ENCODE assay signal across 2 cellular contexts in the genomic region with DNA sequence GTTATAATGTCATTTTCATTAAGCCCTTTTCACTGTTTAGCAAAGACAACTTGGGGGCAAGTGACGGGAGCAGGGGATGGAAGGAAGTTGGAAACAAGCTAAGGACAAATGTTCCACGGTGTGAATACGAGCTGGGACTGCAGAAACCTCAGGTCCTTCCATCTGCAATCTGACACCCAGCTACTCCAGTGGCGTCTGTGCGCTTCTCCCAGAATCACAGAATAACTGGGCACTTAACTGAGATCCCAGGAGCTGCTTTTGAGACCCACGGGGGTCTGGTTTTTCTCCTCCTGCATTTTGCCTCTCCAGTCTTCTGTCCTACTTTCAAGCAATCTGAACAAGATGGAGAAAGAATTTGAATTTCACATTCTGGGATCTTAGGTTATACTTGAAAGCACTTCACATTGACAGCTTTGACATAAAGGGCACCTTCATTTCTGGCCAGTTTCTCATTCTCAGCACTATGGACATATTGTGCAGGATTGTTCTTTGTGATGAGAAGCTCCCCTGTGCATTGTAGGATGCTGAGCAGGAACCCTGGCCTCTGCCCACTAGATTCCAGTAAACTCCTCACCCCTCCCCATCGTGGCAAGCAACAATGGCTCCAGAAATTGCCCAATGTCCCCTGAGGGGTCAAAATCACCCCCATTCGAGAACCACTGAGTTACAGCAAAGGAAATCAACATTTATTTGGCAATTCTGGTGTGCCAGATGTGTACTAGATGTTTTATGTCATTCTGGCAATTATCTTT.
TF ChIP-seq lines count a peak whose summit lies in the region.

No MANE protein-coding gene starts in this region.

TF ChIP-seq in A549, 52 proteins besides CTCF, POLR2A, EP300 and RAD21 (continued from another document):
- TF ChIP-seq, protein P1, sequence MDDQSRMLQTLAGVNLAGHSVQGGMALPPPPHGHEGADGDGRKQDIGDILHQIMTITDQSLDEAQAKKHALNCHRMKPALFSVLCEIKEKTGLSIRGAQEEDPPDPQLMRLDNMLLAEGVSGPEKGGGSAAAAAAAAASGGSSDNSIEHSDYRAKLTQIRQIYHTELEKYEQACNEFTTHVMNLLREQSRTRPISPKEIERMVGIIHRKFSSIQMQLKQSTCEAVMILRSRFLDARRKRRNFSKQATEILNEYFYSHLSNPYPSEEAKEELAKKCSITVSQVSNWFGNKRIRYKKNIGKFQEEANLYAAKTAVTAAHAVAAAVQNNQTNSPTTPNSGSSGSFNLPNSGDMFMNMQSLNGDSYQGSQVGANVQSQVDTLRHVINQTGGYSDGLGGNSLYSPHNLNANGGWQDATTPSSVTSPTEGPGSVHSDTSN (IDR thresholded peaks at IDR 0.05): no peak
- TF ChIP-seq ZSCAN20 (CRISPR knock-in tag; IDR thresholded peaks at IDR 0.05) (no peak), KDM1A (IDR thresholded peaks at IDR 0.05; ENCODE audit: low read depth) (no peak), KDM5A (IDR thresholded peaks at IDR 0.05) (no peak)

TF ChIP-seq in WTC11, 78 proteins besides CTCF, POLR2A, EP300 and RAD21 (continued from another document):
- TF ChIP-seq, protein P2, sequence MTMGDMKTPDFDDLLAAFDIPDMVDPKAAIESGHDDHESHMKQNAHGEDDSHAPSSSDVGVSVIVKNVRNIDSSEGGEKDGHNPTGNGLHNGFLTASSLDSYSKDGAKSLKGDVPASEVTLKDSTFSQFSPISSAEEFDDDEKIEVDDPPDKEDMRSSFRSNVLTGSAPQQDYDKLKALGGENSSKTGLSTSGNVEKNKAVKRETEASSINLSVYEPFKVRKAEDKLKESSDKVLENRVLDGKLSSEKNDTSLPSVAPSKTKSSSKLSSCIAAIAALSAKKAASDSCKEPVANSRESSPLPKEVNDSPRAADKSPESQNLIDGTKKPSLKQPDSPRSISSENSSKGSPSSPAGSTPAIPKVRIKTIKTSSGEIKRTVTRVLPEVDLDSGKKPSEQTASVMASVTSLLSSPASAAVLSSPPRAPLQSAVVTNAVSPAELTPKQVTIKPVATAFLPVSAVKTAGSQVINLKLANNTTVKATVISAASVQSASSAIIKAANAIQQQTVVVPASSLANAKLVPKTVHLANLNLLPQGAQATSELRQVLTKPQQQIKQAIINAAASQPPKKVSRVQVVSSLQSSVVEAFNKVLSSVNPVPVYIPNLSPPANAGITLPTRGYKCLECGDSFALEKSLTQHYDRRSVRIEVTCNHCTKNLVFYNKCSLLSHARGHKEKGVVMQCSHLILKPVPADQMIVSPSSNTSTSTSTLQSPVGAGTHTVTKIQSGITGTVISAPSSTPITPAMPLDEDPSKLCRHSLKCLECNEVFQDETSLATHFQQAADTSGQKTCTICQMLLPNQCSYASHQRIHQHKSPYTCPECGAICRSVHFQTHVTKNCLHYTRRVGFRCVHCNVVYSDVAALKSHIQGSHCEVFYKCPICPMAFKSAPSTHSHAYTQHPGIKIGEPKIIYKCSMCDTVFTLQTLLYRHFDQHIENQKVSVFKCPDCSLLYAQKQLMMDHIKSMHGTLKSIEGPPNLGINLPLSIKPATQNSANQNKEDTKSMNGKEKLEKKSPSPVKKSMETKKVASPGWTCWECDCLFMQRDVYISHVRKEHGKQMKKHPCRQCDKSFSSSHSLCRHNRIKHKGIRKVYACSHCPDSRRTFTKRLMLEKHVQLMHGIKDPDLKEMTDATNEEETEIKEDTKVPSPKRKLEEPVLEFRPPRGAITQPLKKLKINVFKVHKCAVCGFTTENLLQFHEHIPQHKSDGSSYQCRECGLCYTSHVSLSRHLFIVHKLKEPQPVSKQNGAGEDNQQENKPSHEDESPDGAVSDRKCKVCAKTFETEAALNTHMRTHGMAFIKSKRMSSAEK (CRISPR knock-in tag; IDR thresholded peaks at IDR 0.05; ENCODE audit: borderline replicate concordance): no peak
- TF ChIP-seq IRF2 (CRISPR knock-in tag; IDR thresholded peaks at IDR 0.05; ENCODE audit: borderline replicate concordance, low read depth) (no peak), CREM (CRISPR knock-in tag; IDR thresholded peaks at IDR 0.05) (no peak), KAT7 (CRISPR knock-in tag; IDR thresholded peaks at IDR 0.05; ENCODE audit: borderline replicate concordance) (no peak), SP1 (CRISPR knock-in tag; conservative IDR thresholded peaks at IDR 0.05) (no peak), MXD4 (CRISPR knock-in tag; IDR thresholded peaks at IDR 0.05; ENCODE audit: borderline replicate concordance) (no peak)
- TF ChIP-seq, protein P3, sequence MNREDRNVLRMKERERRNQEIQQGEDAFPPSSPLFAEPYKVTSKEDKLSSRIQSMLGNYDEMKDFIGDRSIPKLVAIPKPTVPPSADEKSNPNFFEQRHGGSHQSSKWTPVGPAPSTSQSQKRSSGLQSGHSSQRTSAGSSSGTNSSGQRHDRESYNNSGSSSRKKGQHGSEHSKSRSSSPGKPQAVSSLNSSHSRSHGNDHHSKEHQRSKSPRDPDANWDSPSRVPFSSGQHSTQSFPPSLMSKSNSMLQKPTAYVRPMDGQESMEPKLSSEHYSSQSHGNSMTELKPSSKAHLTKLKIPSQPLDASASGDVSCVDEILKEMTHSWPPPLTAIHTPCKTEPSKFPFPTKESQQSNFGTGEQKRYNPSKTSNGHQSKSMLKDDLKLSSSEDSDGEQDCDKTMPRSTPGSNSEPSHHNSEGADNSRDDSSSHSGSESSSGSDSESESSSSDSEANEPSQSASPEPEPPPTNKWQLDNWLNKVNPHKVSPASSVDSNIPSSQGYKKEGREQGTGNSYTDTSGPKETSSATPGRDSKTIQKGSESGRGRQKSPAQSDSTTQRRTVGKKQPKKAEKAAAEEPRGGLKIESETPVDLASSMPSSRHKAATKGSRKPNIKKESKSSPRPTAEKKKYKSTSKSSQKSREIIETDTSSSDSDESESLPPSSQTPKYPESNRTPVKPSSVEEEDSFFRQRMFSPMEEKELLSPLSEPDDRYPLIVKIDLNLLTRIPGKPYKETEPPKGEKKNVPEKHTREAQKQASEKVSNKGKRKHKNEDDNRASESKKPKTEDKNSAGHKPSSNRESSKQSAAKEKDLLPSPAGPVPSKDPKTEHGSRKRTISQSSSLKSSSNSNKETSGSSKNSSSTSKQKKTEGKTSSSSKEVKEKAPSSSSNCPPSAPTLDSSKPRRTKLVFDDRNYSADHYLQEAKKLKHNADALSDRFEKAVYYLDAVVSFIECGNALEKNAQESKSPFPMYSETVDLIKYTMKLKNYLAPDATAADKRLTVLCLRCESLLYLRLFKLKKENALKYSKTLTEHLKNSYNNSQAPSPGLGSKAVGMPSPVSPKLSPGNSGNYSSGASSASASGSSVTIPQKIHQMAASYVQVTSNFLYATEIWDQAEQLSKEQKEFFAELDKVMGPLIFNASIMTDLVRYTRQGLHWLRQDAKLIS (CRISPR knock-in tag; IDR thresholded peaks at IDR 0.05; ENCODE audit: borderline replicate concordance): no peak
- TF ChIP-seq, protein P4, sequence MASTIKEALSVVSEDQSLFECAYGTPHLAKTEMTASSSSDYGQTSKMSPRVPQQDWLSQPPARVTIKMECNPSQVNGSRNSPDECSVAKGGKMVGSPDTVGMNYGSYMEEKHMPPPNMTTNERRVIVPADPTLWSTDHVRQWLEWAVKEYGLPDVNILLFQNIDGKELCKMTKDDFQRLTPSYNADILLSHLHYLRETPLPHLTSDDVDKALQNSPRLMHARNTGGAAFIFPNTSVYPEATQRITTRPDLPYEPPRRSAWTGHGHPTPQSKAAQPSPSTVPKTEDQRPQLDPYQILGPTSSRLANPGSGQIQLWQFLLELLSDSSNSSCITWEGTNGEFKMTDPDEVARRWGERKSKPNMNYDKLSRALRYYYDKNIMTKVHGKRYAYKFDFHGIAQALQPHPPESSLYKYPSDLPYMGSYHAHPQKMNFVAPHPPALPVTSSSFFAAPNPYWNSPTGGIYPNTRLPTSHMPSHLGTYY (CRISPR knock-in tag; IDR thresholded peaks at IDR 0.05): no peak
- TF ChIP-seq, protein P5, sequence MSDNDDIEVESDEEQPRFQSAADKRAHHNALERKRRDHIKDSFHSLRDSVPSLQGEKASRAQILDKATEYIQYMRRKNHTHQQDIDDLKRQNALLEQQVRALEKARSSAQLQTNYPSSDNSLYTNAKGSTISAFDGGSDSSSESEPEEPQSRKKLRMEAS (CRISPR knock-in tag; IDR thresholded peaks at IDR 0.05): no peak
- TF ChIP-seq, protein P6, sequence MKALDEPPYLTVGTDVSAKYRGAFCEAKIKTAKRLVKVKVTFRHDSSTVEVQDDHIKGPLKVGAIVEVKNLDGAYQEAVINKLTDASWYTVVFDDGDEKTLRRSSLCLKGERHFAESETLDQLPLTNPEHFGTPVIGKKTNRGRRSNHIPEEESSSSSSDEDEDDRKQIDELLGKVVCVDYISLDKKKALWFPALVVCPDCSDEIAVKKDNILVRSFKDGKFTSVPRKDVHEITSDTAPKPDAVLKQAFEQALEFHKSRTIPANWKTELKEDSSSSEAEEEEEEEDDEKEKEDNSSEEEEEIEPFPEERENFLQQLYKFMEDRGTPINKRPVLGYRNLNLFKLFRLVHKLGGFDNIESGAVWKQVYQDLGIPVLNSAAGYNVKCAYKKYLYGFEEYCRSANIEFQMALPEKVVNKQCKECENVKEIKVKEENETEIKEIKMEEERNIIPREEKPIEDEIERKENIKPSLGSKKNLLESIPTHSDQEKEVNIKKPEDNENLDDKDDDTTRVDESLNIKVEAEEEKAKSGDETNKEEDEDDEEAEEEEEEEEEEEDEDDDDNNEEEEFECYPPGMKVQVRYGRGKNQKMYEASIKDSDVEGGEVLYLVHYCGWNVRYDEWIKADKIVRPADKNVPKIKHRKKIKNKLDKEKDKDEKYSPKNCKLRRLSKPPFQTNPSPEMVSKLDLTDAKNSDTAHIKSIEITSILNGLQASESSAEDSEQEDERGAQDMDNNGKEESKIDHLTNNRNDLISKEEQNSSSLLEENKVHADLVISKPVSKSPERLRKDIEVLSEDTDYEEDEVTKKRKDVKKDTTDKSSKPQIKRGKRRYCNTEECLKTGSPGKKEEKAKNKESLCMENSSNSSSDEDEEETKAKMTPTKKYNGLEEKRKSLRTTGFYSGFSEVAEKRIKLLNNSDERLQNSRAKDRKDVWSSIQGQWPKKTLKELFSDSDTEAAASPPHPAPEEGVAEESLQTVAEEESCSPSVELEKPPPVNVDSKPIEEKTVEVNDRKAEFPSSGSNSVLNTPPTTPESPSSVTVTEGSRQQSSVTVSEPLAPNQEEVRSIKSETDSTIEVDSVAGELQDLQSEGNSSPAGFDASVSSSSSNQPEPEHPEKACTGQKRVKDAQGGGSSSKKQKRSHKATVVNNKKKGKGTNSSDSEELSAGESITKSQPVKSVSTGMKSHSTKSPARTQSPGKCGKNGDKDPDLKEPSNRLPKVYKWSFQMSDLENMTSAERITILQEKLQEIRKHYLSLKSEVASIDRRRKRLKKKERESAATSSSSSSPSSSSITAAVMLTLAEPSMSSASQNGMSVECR (CRISPR knock-in tag; IDR thresholded peaks at IDR 0.05; ENCODE audit: borderline replicate concordance): no peak
- TF ChIP-seq, protein P7, sequence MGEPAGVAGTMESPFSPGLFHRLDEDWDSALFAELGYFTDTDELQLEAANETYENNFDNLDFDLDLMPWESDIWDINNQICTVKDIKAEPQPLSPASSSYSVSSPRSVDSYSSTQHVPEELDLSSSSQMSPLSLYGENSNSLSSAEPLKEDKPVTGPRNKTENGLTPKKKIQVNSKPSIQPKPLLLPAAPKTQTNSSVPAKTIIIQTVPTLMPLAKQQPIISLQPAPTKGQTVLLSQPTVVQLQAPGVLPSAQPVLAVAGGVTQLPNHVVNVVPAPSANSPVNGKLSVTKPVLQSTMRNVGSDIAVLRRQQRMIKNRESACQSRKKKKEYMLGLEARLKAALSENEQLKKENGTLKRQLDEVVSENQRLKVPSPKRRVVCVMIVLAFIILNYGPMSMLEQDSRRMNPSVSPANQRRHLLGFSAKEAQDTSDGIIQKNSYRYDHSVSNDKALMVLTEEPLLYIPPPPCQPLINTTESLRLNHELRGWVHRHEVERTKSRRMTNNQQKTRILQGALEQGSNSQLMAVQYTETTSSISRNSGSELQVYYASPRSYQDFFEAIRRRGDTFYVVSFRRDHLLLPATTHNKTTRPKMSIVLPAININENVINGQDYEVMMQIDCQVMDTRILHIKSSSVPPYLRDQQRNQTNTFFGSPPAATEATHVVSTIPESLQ (CRISPR knock-in tag; IDR thresholded peaks at IDR 0.05): no peak
